Comparison of ENCODE assay signal across 12 cellular contexts in the genomic region with DNA sequence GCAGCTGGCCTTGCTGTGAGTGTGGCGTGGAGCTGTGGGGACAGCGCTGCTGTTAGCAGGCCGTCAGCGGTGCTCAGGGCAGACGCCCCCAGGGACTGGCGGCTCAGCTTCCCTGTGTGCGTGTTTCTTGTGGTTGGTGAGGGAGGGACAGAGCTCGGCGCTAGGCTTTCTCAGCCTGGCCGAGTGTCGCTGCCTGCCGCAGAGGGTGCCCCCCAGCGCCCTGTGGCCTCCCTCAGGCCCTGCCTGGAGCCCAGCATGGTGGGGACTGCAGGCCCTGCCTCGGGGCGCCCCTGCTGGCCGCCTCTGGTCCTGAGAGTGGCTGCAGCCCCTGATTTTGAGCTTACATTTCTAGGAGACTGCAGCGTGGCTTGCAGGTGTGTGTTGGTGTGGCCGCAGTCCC. TPM values are rescaled to one million over a fixed set of nuclear protein-coding genes. Genes with fewer than 3 reads are reported as not detected.
DNase-seq lines count a peak whose midpoint lies in the region; ATAC-seq and TF ChIP-seq lines count a peak whose summit lies in the region.
"Had no signal": no experiment of that assay in that cellular context is flagged by ENCODE, and none has a peak within 500 bp of the region (broad histone marks: within the 10 kb centered on the region; RNA-seq: fewer than 3 reads in every experiment).

No MANE protein-coding gene starts in this region.

- no peaks in the 10 kb centered on the region for H3K27me3 Mint-ChIP-seq in activated naive CD8-positive, alpha-beta T cell treated with anti-CD3 and anti-CD28 coated beads, Interleukin-2, amount 50 U/mL, for 24 hours
- H3K27me3 Mint-ChIP-seq in activated naive CD8-positive, alpha-beta T cell treated with anti-CD3 and anti-CD28 coated beads for 36 hours, result no peaks in the 10 kb centered on the region
- H3K27me3 Mint-ChIP-seq in CD8-positive, alpha-beta T cell (ENCODE audit: low read depth), result no peaks in the 10 kb centered on the region
- H3K27me3 Mint-ChIP-seq: activated naive CD8-positive, alpha-beta T cell had no signal

- H4K20me1 ChIP-seq in OCI-LY3 (ENCODE audit: insufficient read depth, low read length), result peaks cover 53% of the 10 kb centered on the region

- no peak overlapping the region for H3K4me2 ChIP-seq in OCI-LY3 (ENCODE audit: low read length)

- H3K4me1 ChIP-seq in OCI-LY3 (ENCODE audit: low read length) (no peaks in the 10 kb centered on the region), esophagus muscularis mucosa (peaks cover 0 to 18% (median 7%) of the 10 kb centered on the region in 4 donors), tibial artery (peaks cover 0 to 7% (median 0%) of the 10 kb centered on the region in 4 donors), Peyer's patch (no peaks in the 10 kb centered on the region)
- no peaks in the 10 kb centered on the region for H3K4me1 ChIP-seq in CD8-positive, alpha-beta T cell (ENCODE audit: insufficient read depth, low read length)

- TF ChIP-seq POLR2A in esophagus muscularis mucosa (IDR thresholded peaks at IDR 0.05; ENCODE audit: low read depth), result no peak
- no peak for TF ChIP-seq POLR2A in Peyer's patch (IDR thresholded peaks at IDR 0.05)

- intact Hi-C loops in esophagus muscularis mucosa (cut with DNase I), result no loop called here
- intact Hi-C loops in tibial artery (cut with DNase I; ENCODE audit: low total_unique reads), result no loop called here
- intact Hi-C loops in CD8-positive, alpha-beta T cell (cut with DNase I, micrococcal nuclease), result no loop called here

- H3K27ac Mint-ChIP-seq in activated naive CD8-positive, alpha-beta T cell treated with anti-CD3 and anti-CD28 coated beads, Interleukin-2, amount 50 U/mL, for 24 hours, result peak overlapping the region; percentile 60
- H3K27ac Mint-ChIP-seq in activated naive CD8-positive, alpha-beta T cell treated with anti-CD3 and anti-CD28 coated beads for 36 hours, result no peak overlapping the region
- H3K27ac Mint-ChIP-seq in CD8-positive, alpha-beta T cell, result no peak overlapping the region
- H3K27ac Mint-ChIP-seq: activated naive CD8-positive, alpha-beta T cell had no signal

- CTCF ChIA-PET in CD8-positive, alpha-beta T cell (lab: Charles Lee), result interaction anchor here (0.9 kb wide), 1 partner anchor 36 kb away, joined by 3 read pairs; no protein-coding TSS in a partner anchor

- no peak overlapping the region for H3K9ac ChIP-seq in OCI-LY3 (ENCODE audit: low read length)

- whole genome bisulfite sequencing in esophagus muscularis mucosa, result 80% methylated on average over 16 of the region's 18 CpGs

- no peak overlapping the region for H2AFZ ChIP-seq in OCI-LY3 (ENCODE audit: low read depth, low read length)

- H3K36me3 Mint-ChIP-seq in activated naive CD8-positive, alpha-beta T cell treated with anti-CD3 and anti-CD28 coated beads, Interleukin-2, amount 50 U/mL, for 24 hours (ENCODE audit: low read depth), result peaks cover 10% of the 10 kb centered on the region
- peaks cover 5% of the 10 kb centered on the region for H3K36me3 Mint-ChIP-seq in activated naive CD8-positive, alpha-beta T cell treated with anti-CD3 and anti-CD28 coated beads for 36 hours
- H3K36me3 Mint-ChIP-seq in CD8-positive, alpha-beta T cell, result peaks cover 54% of the 10 kb centered on the region
- H3K36me3 Mint-ChIP-seq: activated naive CD8-positive, alpha-beta T cell had no signal

- H3K4me3 ChIP-seq in OCI-LY3 (ENCODE audit: low read length) (no peak overlapping the region), esophagus muscularis mucosa (no peak overlapping the region), tibial artery (no peak overlapping the region), Peyer's patch (no peak overlapping the region)
- H3K4me3 ChIP-seq in CD8-positive, alpha-beta T cell (ENCODE audit: low read depth, low read length), result no peak overlapping the region

- no peaks in the 10 kb centered on the region for H3K9me3 ChIP-seq in OCI-LY3 (ENCODE audit: insufficient read depth, low read length)
- H3K9me3 ChIP-seq in esophagus muscularis mucosa, result no peaks in the 10 kb centered on the region
- H3K9me3 ChIP-seq in tibial artery, result no peaks in the 10 kb centered on the region
- no peaks in the 10 kb centered on the region for H3K9me3 ChIP-seq in CD8-positive, alpha-beta T cell (ENCODE audit: low read length)
- H3K9me3 ChIP-seq in Peyer's patch, result no peaks in the 10 kb centered on the region

- H3K36me3 ChIP-seq in OCI-LY3 (replicated peaks; ENCODE audit: low read depth, low read length) (peaks cover 24% of the 10 kb centered on the region), esophagus muscularis mucosa (peaks cover 18 to 90% (median 75%) of the 10 kb centered on the region in 4 donors), tibial artery (peaks cover 11 to 81% (median 45%) of the 10 kb centered on the region in 3 donors), Peyer's patch (peaks cover 0 to 71% (median 0%) of the 10 kb centered on the region in 3 donors)
- H3K36me3 ChIP-seq in CD8-positive, alpha-beta T cell (ENCODE audit: insufficient read depth, low read length), result no peaks in the 10 kb centered on the region

- TF ChIP-seq CTCF in OCI-LY3 (IDR thresholded peaks at IDR 0.05; ENCODE audit: low read depth, low read length), result peak; percentile 23
- peak in 2 of 3 experiments; percentile 11 to 24 for TF ChIP-seq CTCF in esophagus muscularis mucosa (IDR thresholded peaks at IDR 0.05)
- peak; percentile 28 to 37 for TF ChIP-seq CTCF in tibial artery (IDR thresholded peaks at IDR 0.05)
- no peak for TF ChIP-seq CTCF in CD8-positive, alpha-beta T cell (IDR thresholded peaks at IDR 0.05)
- no peak for TF ChIP-seq CTCF in Peyer's patch (IDR thresholded peaks at IDR 0.05)

- H3K9me3 Mint-ChIP-seq in activated naive CD8-positive, alpha-beta T cell treated with anti-CD3 and anti-CD28 coated beads, Interleukin-2, amount 50 U/mL, for 24 hours, result no peaks in the 10 kb centered on the region
- H3K9me3 Mint-ChIP-seq in activated naive CD8-positive, alpha-beta T cell treated with anti-CD3 and anti-CD28 coated beads for 36 hours, result no peaks in the 10 kb centered on the region
- no peaks in the 10 kb centered on the region for H3K9me3 Mint-ChIP-seq in CD8-positive, alpha-beta T cell

- H3K27me3 ChIP-seq in OCI-LY3 (ENCODE audit: low read depth, low read length), result no peaks in the 10 kb centered on the region
- H3K27me3 ChIP-seq in esophagus muscularis mucosa, result no peaks in the 10 kb centered on the region
- H3K27me3 ChIP-seq in tibial artery, result no peaks in the 10 kb centered on the region
- no peaks in the 10 kb centered on the region for H3K27me3 ChIP-seq in CD8-positive, alpha-beta T cell (ENCODE audit: insufficient read depth, low read length)
- H3K27me3 ChIP-seq in Peyer's patch, result no peaks in the 10 kb centered on the region

- POLR2A ChIA-PET in CD8-positive, alpha-beta T cell (lab: Charles Lee), result no interaction called here

- DNase-seq in activated naive CD8-positive, alpha-beta T cell treated with anti-CD3 and anti-CD28 coated beads, Interleukin-2, amount 50 U/mL, for 24 hours, result no peak
- DNase-seq in activated naive CD8-positive, alpha-beta T cell treated with anti-CD3 and anti-CD28 coated beads for 36 hours, result no peak
- DNase-seq in esophagus muscularis mucosa (ENCODE audit: extremely low spot score) (no peak), tibial artery (no peak), SIG-M5 (lab: John Stamatoyannopoulos, UW) (no peak), Peyer's patch (no peak)
- DNase-seq in CD8-positive, alpha-beta T cell, result no peak
- DNase-seq: NCI-H774; small intestine; stimulated activated naive CD4-positive, alpha-beta T cell had no signal

- no peak for ATAC-seq in activated naive CD8-positive, alpha-beta T cell treated with anti-CD3 and anti-CD28 coated beads, Interleukin-2, amount 50 U/mL, for 24 hours
- ATAC-seq in CD8-positive, alpha-beta T cell, result no peak

- H3K4me3 Mint-ChIP-seq in activated naive CD8-positive, alpha-beta T cell treated with anti-CD3 and anti-CD28 coated beads, Interleukin-2, amount 50 U/mL, for 24 hours, result no peak overlapping the region
- no peak overlapping the region for H3K4me3 Mint-ChIP-seq in activated naive CD8-positive, alpha-beta T cell treated with anti-CD3 and anti-CD28 coated beads for 36 hours
- no peak overlapping the region for H3K4me3 Mint-ChIP-seq in CD8-positive, alpha-beta T cell
- H3K4me3 Mint-ChIP-seq: activated naive CD8-positive, alpha-beta T cell had no signal

- no peaks in the 10 kb centered on the region for H3K4me1 Mint-ChIP-seq in activated naive CD8-positive, alpha-beta T cell treated with anti-CD3 and anti-CD28 coated beads, Interleukin-2, amount 50 U/mL, for 24 hours
- no peaks in the 10 kb centered on the region for H3K4me1 Mint-ChIP-seq in activated naive CD8-positive, alpha-beta T cell treated with anti-CD3 and anti-CD28 coated beads for 36 hours
- peaks cover 2% of the 10 kb centered on the region for H3K4me1 Mint-ChIP-seq in CD8-positive, alpha-beta T cell (ENCODE audit: low read depth)

- no peak for TF ChIP-seq EP300 in esophagus muscularis mucosa (IDR thresholded peaks at IDR 0.05)

- H3K79me2 ChIP-seq in OCI-LY3 (ENCODE audit: low read length), result peaks cover 33% of the 10 kb centered on the region

- H3K27ac ChIP-seq in OCI-LY3 (ENCODE audit: low read length) (no peak overlapping the region), esophagus muscularis mucosa (replicated peaks in 1 of 4) (no peak overlapping the region), tibial artery (no peak overlapping the region), Peyer's patch (no peak overlapping the region)
- no peak overlapping the region for H3K27ac ChIP-seq in CD8-positive, alpha-beta T cell (ENCODE audit: low read depth, low read length)

RNA-seq across cellular contexts. Expression of a gene that starts 35.5 kb away (rescaled TPM):
- total RNA-seq in activated naive CD8-positive, alpha-beta T cell treated with anti-CD3 and anti-CD28 coated beads for 36 hours, result 10 to 100 TPM; 71.8 to 75.1 TPM
- 10 to 100 TPM; 10.8 to 13.2 (median 12.0) TPM for total RNA-seq in esophagus muscularis mucosa
- 10 to 100 TPM; 32.8 to 34.7 TPM for total RNA-seq in CD8-positive, alpha-beta T cell
- 100 to 1,000 TPM in 1 of 4 donors, 10 to 100 TPM in 3; 67.8 to 167 (median 74.0) TPM for total RNA-seq in Peyer's patch

RNA-seq across cellular contexts. Expression of a gene that starts 36.9 kb away (rescaled TPM):
- 10 to 100 TPM; 82.7 to 84.6 TPM for total RNA-seq in activated naive CD8-positive, alpha-beta T cell treated with anti-CD3 and anti-CD28 coated beads for 36 hours
- total RNA-seq in esophagus muscularis mucosa (10 to 100 TPM; 41.9 to 69.8 (median 55.3) TPM), Peyer's patch (100 to 1,000 TPM; 156 to 298 (median 227) TPM)
- total RNA-seq in CD8-positive, alpha-beta T cell, result 10 to 100 TPM; 25.9 to 26.1 TPM

RNA-seq across cellular contexts. Expression of a gene that starts 37.4 kb away (rescaled TPM):
- total RNA-seq in activated naive CD8-positive, alpha-beta T cell treated with anti-CD3 and anti-CD28 coated beads for 36 hours, result 100 to 1,000 TPM; 160 to 162 TPM
- total RNA-seq in esophagus muscularis mucosa (10 to 100 TPM; 29.5 to 56.9 (median 35.3) TPM), Peyer's patch (100 to 1,000 TPM in 1 of 4 donors, 10 to 100 TPM in 3; 38.7 to 133 (median 72.3) TPM)
- 100 to 1,000 TPM; 164 to 167 TPM for total RNA-seq in CD8-positive, alpha-beta T cell

RNA-seq across cellular contexts. Expression of a gene that starts 47.8 kb away (rescaled TPM):
- 10 to 100 TPM; 92.0 to 96.0 TPM for total RNA-seq in activated naive CD8-positive, alpha-beta T cell treated with anti-CD3 and anti-CD28 coated beads for 36 hours
- total RNA-seq in esophagus muscularis mucosa, result 100 to 1,000 TPM in 2 of 4 donors, 10 to 100 TPM in 2; 76.0 to 156 (median 93.7) TPM
- 10 to 100 TPM; 39.4 to 42.5 TPM for total RNA-seq in CD8-positive, alpha-beta T cell
- 100 to 1,000 TPM; 104 to 136 (median 122) TPM for total RNA-seq in Peyer's patch

RNA-seq across cellular contexts. Expression of a gene that starts 49.9 kb away (rescaled TPM):
- 1 to 10 TPM; 7.4 to 10.0 TPM for total RNA-seq in activated naive CD8-positive, alpha-beta T cell treated with anti-CD3 and anti-CD28 coated beads for 36 hours
- total RNA-seq in esophagus muscularis mucosa (1 to 10 TPM in 3 of 4 donors, under 1 TPM in 1; 0.50 to 3.7 (median 1.3) TPM), Peyer's patch (1 to 10 TPM in 2 of 4 donors, under 1 TPM in 1, not detected in 1; 0.95 to 4.7 (median 1.6) TPM)
- 1 to 10 TPM; 2.2 to 4.4 TPM for total RNA-seq in CD8-positive, alpha-beta T cell

Comparison
In these comparisons a context has a peak if more than half of its experiments do, and no peak if none do; other contexts are left out.
1. CTCF ChIP-seq: peak in OCI-LY3 (single experiment), esophagus muscularis mucosa (2 of 3) and tibial artery (2 of 2); none in CD8-positive, alpha-beta T cell (single experiment) and Peyer's patch (0 of 6).